ENCODE assay signal across 8 cellular contexts in genomic region chr7:108526768-108527017, GRCh38. TPM values are rescaled to one million over a fixed set of nuclear protein-coding genes. Genes with fewer than 3 reads are reported as not detected.
A peak's percentile ranks its signal among the peaks of the same experiment; 100 is the strongest.
DNase-seq lines count a peak whose midpoint lies in the region; ATAC-seq, FAIRE-seq and TF ChIP-seq lines count a peak whose summit lies in the region.

No MANE protein-coding gene starts in this region.

- no peak overlapping the region for H3K23ac ChIP-seq in H1 (ENCODE audit: insufficient read length)

- TF ChIP-seq EP300 in H1 (IDR thresholded peaks at IDR 0.05; ENCODE audit: borderline replicate concordance in 1 of 2, low read depth in 2 of 2, low read length in 2 of 2): no peak

- no peak overlapping the region for H3K18ac ChIP-seq in H1 (ENCODE audit: extremely low read depth, low read length)

- H3K14ac ChIP-seq in H1 (ENCODE audit: insufficient read length): no peak overlapping the region

- H2BK5ac ChIP-seq in H1 (ENCODE audit: low read depth, low read length): no peak overlapping the region

- H3K4me2 ChIP-seq in OCI-LY3 (ENCODE audit: low read length): peak overlapping the region; percentile 81
- H3K4me2 ChIP-seq in H1 (ENCODE audit: insufficient read depth in 1 of 2, low read depth in 2 of 2, low read length in 2 of 2): peak overlapping the region; percentile 75 to 93

- peak overlapping the region; percentile 78 for H3K9ac ChIP-seq in OCI-LY3 (ENCODE audit: low read length)
- H3K9ac ChIP-seq in H1 (replicated peaks in 1 of 4; ENCODE audit: extremely low read depth in 1 of 4, low read depth in 3 of 4, low read length in 3 of 4): peak overlapping the region in 2 of 4 experiments; percentile 49 to 54; a peak in 3 of 7 replicates

- H3K9me3 ChIP-seq in OCI-LY3 (ENCODE audit: insufficient read depth, low read length) (no peaks in the 10 kb centered on the region), H1 (ENCODE audit: insufficient read depth in 2 of 2, low read depth in 1 of 2, low read length in 1 of 2) (no peaks in the 10 kb centered on the region), neuron (ENCODE audit: low read length) (no peaks in the 10 kb centered on the region)

- H4K5ac ChIP-seq in H1 (ENCODE audit: insufficient read length, low read depth, low read length): no peak overlapping the region

- no peak overlapping the region for H3K4ac ChIP-seq in H1 (replicated peaks; ENCODE audit: insufficient read length, low read depth, low read length)

- H3K4me1 ChIP-seq in OCI-LY3 (ENCODE audit: low read length) (peaks cover 12% of the 10 kb centered on the region), H1 (replicated peaks in 1 of 4; ENCODE audit: control insufficient read depth in 3 of 4, insufficient read depth in 4 of 4, low read length in 3 of 4) (peaks cover 2 to 10% (median 7%) of the 10 kb centered on the region in 4 experiments; a peak in 4 of 7 replicates), neuron (ENCODE audit: insufficient read depth, low read length) (peaks cover 32% of the 10 kb centered on the region)

- CTCF ChIA-PET in H1 (lab: Charles Lee; ENCODE audit: partially characterized antibody): interaction anchor here (0.7 to 1.4 kb wide), 4 partner anchors 13 to 381 kb away, joined by 3 to 4 read pairs (median 3); partner anchors contain the start of genes DNAJB9 and THAP5

- no peak overlapping the region for H3K56ac ChIP-seq in H1 (replicated peaks; ENCODE audit: insufficient read length, low read depth, low read length)

- peak overlapping the region; percentile 94 for H3K4me3 ChIP-seq in OCI-LY3 (ENCODE audit: low read length)
- peak overlapping the region; percentile 73 to 95 (median 86) for H3K4me3 ChIP-seq in H1 (ENCODE audit: extremely low read depth in 1 of 4, insufficient read depth in 2 of 4, low read depth in 3 of 4, low read length in 4 of 4)
- peak overlapping the region; percentile 65 for H3K4me3 ChIP-seq in neuron (ENCODE audit: low read length)

- H3K27ac ChIP-seq in C4-2B (peak overlapping the region; percentile 82), OCI-LY3 (ENCODE audit: low read length) (peak overlapping the region; percentile 66), H1 (ENCODE audit: low read depth, low read length) (no peak overlapping the region)

- H2BK12ac ChIP-seq in H1 (ENCODE audit: low read depth, low read length): no peak overlapping the region

- no peak for FAIRE-seq in H1 (lab: Jason Lieb, UNC)

- H2BK20ac ChIP-seq in H1 (ENCODE audit: low read length): no peak overlapping the region

- H2AK5ac ChIP-seq in H1 (ENCODE audit: low read depth, low read length): no peak overlapping the region

- H2AFZ ChIP-seq in OCI-LY3 (ENCODE audit: low read depth, low read length): peak overlapping the region; percentile 56
- peak overlapping the region; percentile 61; the same call in 1 of the 2 replicates for H2AFZ ChIP-seq in H1 (ENCODE audit: low read length)
- H2AFZ ChIP-seq in neuron (ENCODE audit: low read depth, low read length): peak overlapping the region; percentile 43

- POLR2A ChIA-PET in H1 (lab: Charles Lee; ENCODE audit: partially characterized antibody): interaction anchor here (1.0 to 4.7 kb wide), 4 partner anchors 14 to 43 kb away, joined by 3 to 21 read pairs (median 4); partner anchors contain the start of genes DNAJB9 and THAP5

- 0 out of 2 replicates have a peak overlapping the region, but pooled peaks have one; percentile 22 for H2BK15ac ChIP-seq in H1 (ENCODE audit: low read length)

- TF ChIP-seq RAD21 in H1 (IDR thresholded peaks at IDR 0.05 in 1 of 2, conservative IDR thresholded peaks at IDR 0.05 in 1 of 2; ENCODE audit: low read depth in 2 of 2, low read length in 2 of 2): no peak

- no peak for TF ChIP-seq POLR2A in H1 (IDR thresholded peaks at IDR 0.05; ENCODE audit: control extremely low read depth in 1 of 2, low read depth in 2 of 2, low read length in 2 of 2)
- no peak for TF ChIP-seq POLR2A in erythroblast (IDR thresholded peaks at IDR 0.05; ENCODE audit: low read length)

- H3K27me3 ChIP-seq in OCI-LY3 (ENCODE audit: low read depth, low read length) (no peaks in the 10 kb centered on the region), H1 (replicated peaks in 1 of 4; ENCODE audit: control insufficient read depth in 3 of 4, extremely low read depth in 1 of 4, insufficient read depth in 3 of 4, low read length in 3 of 4) (no peaks in the 10 kb centered on the region), neuron (ENCODE audit: insufficient read depth, low read length) (no peaks in the 10 kb centered on the region)

- H2BK120ac ChIP-seq in H1 (replicated peaks; ENCODE audit: low read depth, low read length): no peak overlapping the region

- no peak overlapping the region for H4K91ac ChIP-seq in H1 (replicated peaks; ENCODE audit: insufficient read length, low read length)

- DNase-seq in H1 (ENCODE audit: low read depth in 1 of 2, low spot score in 2 of 2) (no peak), foreskin melanocyte (no peak), erythroblast (lab: John Stamatoyannopoulos, UW) (no peak)

- peaks cover 4% of the 10 kb centered on the region; the same call in 1 of the 2 replicates for H3K23me2 ChIP-seq in H1 (ENCODE audit: low read depth, low read length)

- no peaks in the 10 kb centered on the region for H3K36me3 ChIP-seq in OCI-LY3 (replicated peaks; ENCODE audit: low read depth, low read length)
- H3K36me3 ChIP-seq in H1 (ENCODE audit: control insufficient read depth in 2 of 4, insufficient read depth in 4 of 4, low read length in 3 of 4): no peaks in the 10 kb centered on the region
- no peaks in the 10 kb centered on the region for H3K36me3 ChIP-seq in neuron (ENCODE audit: insufficient read depth, low read length)

- ATAC-seq in HG03432 (IDR thresholded peaks at IDR 0.05; ENCODE audit: unreplicated experiment) (no peak), GM19397 (IDR thresholded peaks at IDR 0.05; ENCODE audit: unreplicated experiment) (no peak)

- TF ChIP-seq CTCF in C4-2B (conservative IDR thresholded peaks at IDR 0.05): no peak
- no peak for TF ChIP-seq CTCF in OCI-LY3 (IDR thresholded peaks at IDR 0.05; ENCODE audit: low read depth, low read length)
- no peak for TF ChIP-seq CTCF in H1 (IDR thresholded peaks at IDR 0.05; ENCODE audit: control extremely low read depth in 1 of 3, insufficient read depth in 1 of 3, low read depth in 1 of 3, low read length in 3 of 3)

- H3K79me2 ChIP-seq in OCI-LY3 (ENCODE audit: low read length) (peaks cover 13% of the 10 kb centered on the region), H1 (ENCODE audit: control insufficient read depth in 1 of 2, insufficient read depth in 2 of 2, low read length in 2 of 2) (peaks cover 0 to 32% of the 10 kb centered on the region in 2 experiments; a peak in 3 of 4 replicates)

- 0 out of 2 replicates have a peak, but pooled peaks cover 4% of the 10 kb centered on the region for H3K79me1 ChIP-seq in H1 (ENCODE audit: low read depth, low read length)

- 17% methylated on average over 3 of the region's 3 CpGs; no CpG with 5 or more reads in 1 of the 2 experiments for WGBS in H1 (ENCODE audit: extremely low coverage in 1 of 2, insufficient coverage in 1 of 2, insufficient read length in 1 of 2, insufficient replicate concordance in 2 of 2, low coverage in 1 of 2, low lambda C conversion rate in 2 of 2, missing lambda C conversion rate in 1 of 2), 2 experiments

- no peaks in the 10 kb centered on the region for H4K20me1 ChIP-seq in OCI-LY3 (ENCODE audit: insufficient read depth, low read length)
- H4K20me1 ChIP-seq in H1 (replicated peaks in 1 of 2; ENCODE audit: control insufficient read depth in 1 of 2, insufficient read depth in 2 of 2, low read length in 2 of 2): no peaks in the 10 kb centered on the region

- H4K8ac ChIP-seq in H1 (ENCODE audit: extremely low read depth, insufficient read depth, low read length): no peak overlapping the region

TF ChIP-seq in H1, 55 proteins besides CTCF, POLR2A, EP300 and RAD21:
- no peak for TF ChIP-seq BCL11A (IDR thresholded peaks at IDR 0.05; ENCODE audit: low read depth in 2 of 2, low read length in 2 of 2)

RNA-seq across cellular contexts. Expression of gene PNPLA8, which starts 0.8 kb away (rescaled TPM):
- 11.2 and 12.6 TPM in 2 replicates for total RNA-seq in H1 (2021; fragmentation: NEBNext Ultra II Directional; extraction: Animal tissue kit (Norgen Biotek cat#: 25700))
- 2.1 and 3.8 TPM in 2 replicates for polyA plus RNA-seq in H1 (2011; rRNA removed)
- polyA plus RNA-seq in H1 (2011; cell fraction: cytosol; rRNA removed): 5.6 TPM
- polyA plus RNA-seq in H1 (2011; cell fraction: nucleus; rRNA removed): 1.8 TPM
- polyA plus RNA-seq in H1 (2012, experiment 1 of 2): 5.0 to 12.7 TPM (median 7.1 TPM) in 4 replicates
- polyA plus RNA-seq in H1 (2012, experiment 2 of 2): 0.63 TPM
- polyA plus RNA-seq in H1 (2013, experiment 1 of 2): 7.3 TPM
- 7.9 TPM for polyA plus RNA-seq in H1 (2013, experiment 2 of 2)
- 7.9 TPM in 2 replicates for polyA minus RNA-seq in H1 (2011; rRNA and poly(A)+ RNA removed)
- 23.4 TPM for polyA minus RNA-seq in H1 (2011; cell fraction: cytosol; rRNA and poly(A)+ RNA removed)
- 9.5 TPM for polyA minus RNA-seq in H1 (2011; cell fraction: nucleus; rRNA and poly(A)+ RNA removed)

RNA-seq across cellular contexts. Expression of gene THAP5, which starts 42.8 kb away (rescaled TPM):
- total RNA-seq in H1 (2021; fragmentation: NEBNext Ultra II Directional; extraction: Animal tissue kit (Norgen Biotek cat#: 25700)): 24.2 and 25.9 TPM in 2 replicates
- 3.9 TPM in 2 replicates for polyA plus RNA-seq in H1 (2011; rRNA removed)
- 5.4 TPM for polyA plus RNA-seq in H1 (2011; cell fraction: cytosol; rRNA removed)
- polyA plus RNA-seq in H1 (2011; cell fraction: nucleus; rRNA removed): 3.8 TPM
- 4.4 to 9.7 TPM (median 5.5 TPM) in 4 replicates for polyA plus RNA-seq in H1 (2012, experiment 1 of 2)
- polyA plus RNA-seq in H1 (2012, experiment 2 of 2): 0.52 TPM
- polyA plus RNA-seq in H1 (2013, experiment 1 of 2): 23.0 TPM
- 18.8 TPM for polyA plus RNA-seq in H1 (2013, experiment 2 of 2)
- 5.4 and 11.1 TPM in 2 replicates for polyA minus RNA-seq in H1 (2011; rRNA and poly(A)+ RNA removed)
- polyA minus RNA-seq in H1 (2011; cell fraction: cytosol; rRNA and poly(A)+ RNA removed): 7.2 TPM
- 25.2 TPM for polyA minus RNA-seq in H1 (2011; cell fraction: nucleus; rRNA and poly(A)+ RNA removed)

RNA-seq across cellular contexts. Expression of gene DNAJB9, which starts 43.0 kb away (rescaled TPM):
- 9.7 and 10.1 TPM in 2 replicates for total RNA-seq in H1 (2021; fragmentation: NEBNext Ultra II Directional; extraction: Animal tissue kit (Norgen Biotek cat#: 25700))
- polyA plus RNA-seq in H1 (2011; rRNA removed): 1.8 and 2.6 TPM in 2 replicates
- 3.0 TPM for polyA plus RNA-seq in H1 (2011; cell fraction: cytosol; rRNA removed)
- polyA plus RNA-seq in H1 (2011; cell fraction: nucleus; rRNA removed): 3.3 TPM
- 6.1 to 8.8 TPM (median 7.4 TPM) in 4 replicates for polyA plus RNA-seq in H1 (2012, experiment 1 of 2)
- 1.7 TPM for polyA plus RNA-seq in H1 (2012, experiment 2 of 2)
- 9.5 TPM for polyA plus RNA-seq in H1 (2013, experiment 1 of 2)
- polyA plus RNA-seq in H1 (2013, experiment 2 of 2): 12.4 TPM
- polyA minus RNA-seq in H1 (2011; rRNA and poly(A)+ RNA removed): 1.7 and 3.4 TPM in 2 replicates
- polyA minus RNA-seq in H1 (2011; cell fraction: cytosol; rRNA and poly(A)+ RNA removed): 6.0 TPM
- 3.8 TPM for polyA minus RNA-seq in H1 (2011; cell fraction: nucleus; rRNA and poly(A)+ RNA removed)
